Comparison of ENCODE assay signal across 8 cellular contexts in genomic region chr1:26890467-26890796, GRCh38. TPM values are rescaled to one million over a fixed set of nuclear protein-coding genes. Genes with fewer than 3 reads are reported as not detected.
DNase-seq lines count a peak whose midpoint lies in the region; ATAC-seq, FAIRE-seq and TF ChIP-seq lines count a peak whose summit lies in the region.

No MANE protein-coding gene starts in this region.

- no peak for TF ChIP-seq CTCF in astrocyte (IDR thresholded peaks at IDR 0.05; ENCODE audit: insufficient read depth, low read depth, low read length)
- no peak for TF ChIP-seq CTCF in thyroid gland (IDR thresholded peaks at IDR 0.05)

- FAIRE-seq in astrocyte (lab: Jason Lieb, UNC), result no peak

- H3K4me1 Mint-ChIP-seq in astrocyte (ENCODE audit: low read depth, unreplicated experiment), result peaks cover 12% of the 10 kb centered on the region

- peak overlapping the region; percentile 98 for H3K9ac ChIP-seq in astrocyte (ENCODE audit: low read length)

- H3K4me3 ChIP-seq in astrocyte (ENCODE audit: insufficient read depth, low read depth, low read length) (peak overlapping the region; percentile 95), thyroid gland (replicated peaks in 1 of 3) (peak overlapping the region; percentile 87 to 94 (median 92))

- H3K9me3 Mint-ChIP-seq in astrocyte (ENCODE audit: unreplicated experiment), result no peaks in the 10 kb centered on the region

- peak overlapping the region; percentile 97 for H3K4me3 Mint-ChIP-seq in astrocyte (ENCODE audit: unreplicated experiment)

- no peaks in the 10 kb centered on the region for H3K27me3 Mint-ChIP-seq in astrocyte (ENCODE audit: low read depth, unreplicated experiment)

- H3K9me3 ChIP-seq in astrocyte (ENCODE audit: insufficient read depth, low read depth, low read length) (no peaks in the 10 kb centered on the region), thyroid gland (no peaks in the 10 kb centered on the region)

- peaks cover 36% of the 10 kb centered on the region for H4K20me1 ChIP-seq in astrocyte (ENCODE audit: insufficient read depth, low read length)

- H3K36me3 ChIP-seq in astrocyte (ENCODE audit: insufficient read depth, low read length), result peaks cover 40% of the 10 kb centered on the region
- H3K36me3 ChIP-seq in thyroid gland, result peaks cover 37 to 50% of the 10 kb centered on the region in 2 donors

- H3K27ac Mint-ChIP-seq in astrocyte (ENCODE audit: unreplicated experiment), result peak overlapping the region; percentile 86

- ATAC-seq in GM19455 (IDR thresholded peaks at IDR 0.05; ENCODE audit: unreplicated experiment) (peak; percentile 27), HG03196 (IDR thresholded peaks at IDR 0.05; ENCODE audit: unreplicated experiment) (peak; percentile 19), left lobe of liver (peak; percentile 46)

- TF ChIP-seq POLR2A in thyroid gland (IDR thresholded peaks at IDR 0.05), result no peak

- H2AFZ ChIP-seq in astrocyte (ENCODE audit: low read depth, low read length), result peak overlapping the region; percentile 98

- peak overlapping the region; percentile 91 for H3K27ac ChIP-seq in astrocyte (ENCODE audit: low read depth, low read length)
- H3K27ac ChIP-seq in thyroid gland, result peak overlapping the region; percentile 88 to 91 (median 90)

- no peaks in the 10 kb centered on the region for H3K27me3 ChIP-seq in astrocyte (ENCODE audit: insufficient read depth, low read length)
- no peaks in the 10 kb centered on the region for H3K27me3 ChIP-seq in thyroid gland

- H3K36me3 Mint-ChIP-seq in astrocyte (ENCODE audit: low read depth, unreplicated experiment), result peaks cover 24% of the 10 kb centered on the region

- DNase-seq in astrocyte (ENCODE audit: low read depth) (no peak), left lobe of liver (ENCODE audit: low spot score) (no peak), thyroid gland (no peak), NCI-H82 treated with DMSO at 0.1 percent for 48 hours (lab: John Stamatoyannopoulos, UW; ENCODE audit: unreplicated experiment) (no peak), DMS 273 treated with DMSO at 0.1 percent for 48 hours (lab: John Stamatoyannopoulos, UW) (no peak), GF-D8 (lab: John Stamatoyannopoulos, UW) (no peak)

- H3K79me2 ChIP-seq in astrocyte (ENCODE audit: insufficient read depth, low read length), result peaks cover 38% of the 10 kb centered on the region

- peak overlapping the region; percentile 97 for H3K4me2 ChIP-seq in astrocyte (ENCODE audit: low read length)

- intact Hi-C loops in thyroid gland (cut with DNase I), result no loop called here

- WGBS in thyroid gland, 2 donors, result 3 to 9% methylated on average over 5 to 12 of the region's 12 CpGs

- H3K4me1 ChIP-seq in astrocyte (ENCODE audit: insufficient read depth, low read length), result peaks cover 16% of the 10 kb centered on the region
- H3K4me1 ChIP-seq in thyroid gland, result peaks cover 3 to 9% of the 10 kb centered on the region in 2 donors

RNA-seq across cellular contexts. Expression of gene GPN2, which starts 0.3 kb away (rescaled TPM):
- total RNA-seq in astrocyte (24.5 and 25.5 TPM in 2 replicates), left lobe of liver (15.9 TPM), thyroid gland (10 to 100 TPM; 14.3 to 18.8 (median 16.4) TPM)

RNA-seq across cellular contexts. Expression of gene GPATCH3, which starts 9.8 kb away (rescaled TPM):
- total RNA-seq in astrocyte (12.8 and 13.7 TPM in 2 replicates), left lobe of liver (7.1 TPM), thyroid gland (10 to 100 TPM in 3 of 4 donors, 1 to 10 TPM in 1; 8.6 to 12.5 (median 11.6) TPM)

RNA-seq across cellular contexts. Expression of gene NR0B2, which starts 23.3 kb away (rescaled TPM):
- total RNA-seq in astrocyte, result not detected in 2 replicates
- 79.2 TPM for total RNA-seq in left lobe of liver
- total RNA-seq in thyroid gland, result not detected

RNA-seq across cellular contexts. Expression of gene SFN, which starts 27.5 kb away (rescaled TPM):
- total RNA-seq in astrocyte (5.5 and 14.5 TPM in 2 replicates), left lobe of liver (0.40 TPM), thyroid gland (under 1 TPM in 3 of 4 donors, not detected in 1; 0.54 to 0.73 (median 0.54) TPM)

RNA-seq across cellular contexts. Expression of gene NUDC, which starts 31.1 kb away (rescaled TPM):
- total RNA-seq in astrocyte (70.2 and 71.6 TPM in 2 replicates), left lobe of liver (43.2 TPM), thyroid gland (10 to 100 TPM; 44.1 to 80.2 (median 55.9) TPM)

Comparison
In these comparisons a context has a peak if more than half of its experiments do, and no peak if none do; other contexts are left out.
1. RNA of gene NR0B2, which starts 23.3 kb away (total RNA-seq): 79.2 TPM in left lobe of liver (single experiment); not detected in astrocyte and not detected in thyroid gland; every median in the first group is over 10 times any median in the second.
2. Peak in every context shown above with its lines, with median percentiles within 50 percentile points of each other: ATAC-seq.